Comparison of ENCODE assay signal across 1 cellular context in genomic region chr15:70271422-70272088, GRCh38.
TF ChIP-seq lines count a peak whose summit lies in the region.

No MANE protein-coding gene starts in this region.

TF ChIP-seq in HCT116, 20 proteins besides CTCF, POLR2A, EP300 and RAD21 (continued from another document):
- TF ChIP-seq YY1 (IDR thresholded peaks at IDR 0.05; ENCODE audit: extremely low read depth, insufficient replicate concordance, low read depth, low read length) (no peak), ELF1 (IDR thresholded peaks at IDR 0.05; ENCODE audit: borderline replicate concordance, low read depth) (no peak)
TF ChIP-seq in HCT116: peak in this region for 8.
